Comparison of ENCODE assay signal across 12 cellular contexts in the genomic region with DNA sequence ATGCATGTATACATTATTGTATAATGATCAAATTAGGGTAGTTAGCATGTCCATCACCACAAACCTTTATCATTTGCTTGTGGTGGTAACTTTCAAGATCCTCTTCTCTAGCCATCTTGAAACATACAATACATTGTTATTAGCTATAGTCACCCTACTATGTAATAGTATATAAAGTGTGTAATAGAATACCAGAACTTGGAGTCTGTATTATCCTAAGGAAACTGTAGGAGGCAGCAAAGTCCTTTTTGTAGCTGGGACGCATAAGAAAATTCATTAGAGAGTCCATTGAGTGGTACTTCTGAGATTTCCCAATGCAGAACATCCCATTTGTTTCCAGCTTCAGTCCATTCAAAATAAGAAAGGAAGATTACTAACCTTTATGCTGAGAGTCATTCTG.
A peak's percentile ranks its signal among the peaks of the same experiment; 100 is the strongest.
DNase-seq lines count a peak whose midpoint lies in the region; ATAC-seq and TF ChIP-seq lines count a peak whose summit lies in the region.
"Had no signal": no experiment of that assay in that cellular context is flagged by ENCODE, and none has a peak within 500 bp of the region (broad histone marks: within the 10 kb centered on the region; RNA-seq: fewer than 3 reads in every experiment).

No MANE protein-coding gene starts in this region.

- no peaks in the 10 kb centered on the region for H3K79me2 ChIP-seq in GM23338 (replicated peaks; ENCODE audit: insufficient read depth)

- ATAC-seq in GM23338 (peak; percentile 54; the same call in 2 of the 3 replicates), WTC11 (peak; percentile 83), HG03159 (IDR thresholded peaks at IDR 0.05; ENCODE audit: unreplicated experiment) (no peak)
- ATAC-seq: right cardiac atrium had no signal

- H3F3A ChIP-seq in GM23338 (replicated peaks; ENCODE audit: low read depth), result no peaks in the 10 kb centered on the region

- no peaks in the 10 kb centered on the region for H3K36me3 Mint-ChIP-seq in GM23338 (ENCODE audit: low read depth)
- H3K36me3 Mint-ChIP-seq in WTC11, result no peaks in the 10 kb centered on the region
- H3K36me3 Mint-ChIP-seq: activated naive CD8-positive, alpha-beta T cell treated with anti-CD3 and anti-CD28 coated beads, Interleukin-2, amount 10 ng/mL, durations not matched to agents 7 days and 5 days had no signal

- H3K9me3 Mint-ChIP-seq in GM23338 (no peaks in the 10 kb centered on the region), WTC11 (peaks cover 20% of the 10 kb centered on the region)

- H3K4me1 Mint-ChIP-seq in GM23338 (no peaks in the 10 kb centered on the region; the same call in 2 of the 3 replicates), WTC11 (peaks cover 4% of the 10 kb centered on the region)
- H3K4me1 Mint-ChIP-seq: activated naive CD8-positive, alpha-beta T cell treated with anti-CD3 and anti-CD28 coated beads, Interleukin-2, amount 10 ng/mL, durations not matched to agents 7 days and 5 days had no signal

- DNase-seq in GM23338 (ENCODE audit: low spot score) (peak; percentile 64), NCI-H146 (lab: John Stamatoyannopoulos, UW) (peak; percentile 25), WTC11 (ENCODE audit: low spot score) (no peak), kidney tubule cell (ENCODE audit: low spot score) (peak; percentile 2), GOT3 (lab: John Stamatoyannopoulos, UW) (no peak), nucleus accumbens (lab: John Stamatoyannopoulos, UW) (no peak), esophagus muscularis mucosa (ENCODE audit: extremely low spot score) (no peak)
- DNase-seq: activated CD4-positive, alpha-beta T cell treated with anti-CD3 and anti-CD28 coated beads, Interleukin-2, amount 50 U/mL, for 4 hours; activated naive CD8-positive, alpha-beta T cell treated with anti-CD3 and anti-CD28 coated beads, Interleukin-2, amount 10 ng/mL, durations not matched to agents 7 days and 5 days; right cardiac atrium had no signal

- H3K4me3 ChIP-seq in GM23338, result no peak overlapping the region
- H3K4me3 ChIP-seq in esophagus muscularis mucosa, result no peak overlapping the region
- H3K4me3 ChIP-seq: SJSA1 had no signal

- H3K36me3 ChIP-seq in GM23338 (ENCODE audit: insufficient read depth) (no peaks in the 10 kb centered on the region), esophagus muscularis mucosa (no peaks in the 10 kb centered on the region)
- H3K36me3 ChIP-seq: SJSA1 had no signal

- H3K4me3 Mint-ChIP-seq in GM23338, result no peak overlapping the region
- H3K4me3 Mint-ChIP-seq in WTC11, result no peak overlapping the region
- H3K4me3 Mint-ChIP-seq: activated naive CD8-positive, alpha-beta T cell treated with anti-CD3 and anti-CD28 coated beads, Interleukin-2, amount 10 ng/mL, durations not matched to agents 7 days and 5 days had no signal

- TF ChIP-seq EP300 in esophagus muscularis mucosa (IDR thresholded peaks at IDR 0.05), result no peak

- H3K27me3 ChIP-seq in GM23338 (ENCODE audit: insufficient read depth) (no peaks in the 10 kb centered on the region), esophagus muscularis mucosa (no peaks in the 10 kb centered on the region)
- H3K27me3 ChIP-seq: SJSA1 had no signal

- H3K27me3 Mint-ChIP-seq in GM23338 (ENCODE audit: insufficient read depth, low read depth, poor library complexity), result no peaks in the 10 kb centered on the region
- H3K27me3 Mint-ChIP-seq in WTC11 (ENCODE audit: low read depth), result no peaks in the 10 kb centered on the region
- H3K27me3 Mint-ChIP-seq: activated naive CD8-positive, alpha-beta T cell treated with anti-CD3 and anti-CD28 coated beads, Interleukin-2, amount 10 ng/mL, durations not matched to agents 7 days and 5 days had no signal

- TF ChIP-seq POLR2A in esophagus muscularis mucosa (IDR thresholded peaks at IDR 0.05; ENCODE audit: low read depth), result no peak

- no peak overlapping the region for H2AFZ ChIP-seq in GM23338

- H4K20me1 ChIP-seq in GM23338 (replicated peaks; ENCODE audit: insufficient read depth), result no peaks in the 10 kb centered on the region

- H3K9me2 ChIP-seq in GM23338 (ENCODE audit: insufficient read depth), result no peaks in the 10 kb centered on the region

- H3K4me1 ChIP-seq in GM23338 (ENCODE audit: insufficient read depth) (no peaks in the 10 kb centered on the region), esophagus muscularis mucosa (no peaks in the 10 kb centered on the region)
- H3K4me1 ChIP-seq: SJSA1 had no signal

- CTCF ChIA-PET in WTC11 (lab: Charles Lee), result interaction anchor here (0.6 to 3.6 kb wide), 10 partner anchors 17 to 892 kb away, joined by 3 to 33 read pairs (median 3); a partner anchor contains a TSS

- H3K27ac ChIP-seq in GM23338 (ENCODE audit: low read depth) (no peak overlapping the region), esophagus muscularis mucosa (replicated peaks in 1 of 4) (no peak overlapping the region)
- H3K27ac ChIP-seq: SJSA1 had no signal

- no peak overlapping the region for H3K4me2 ChIP-seq in GM23338

- 16% methylated on average over 1 of the region's 1 CpG for WGBS in esophagus muscularis mucosa

- H3K9me3 ChIP-seq in esophagus muscularis mucosa, result no peaks in the 10 kb centered on the region
- H3K9me3 ChIP-seq: SJSA1 had no signal

- H3K27ac Mint-ChIP-seq in GM23338, result no peak overlapping the region
- no peak overlapping the region for H3K27ac Mint-ChIP-seq in WTC11
- H3K27ac Mint-ChIP-seq: activated naive CD8-positive, alpha-beta T cell treated with anti-CD3 and anti-CD28 coated beads, Interleukin-2, amount 10 ng/mL, durations not matched to agents 7 days and 5 days had no signal

- peak; percentile 62 to 85 for TF ChIP-seq CTCF in GM23338 (conservative IDR thresholded peaks at IDR 0.05; ENCODE audit: low read depth in 2 of 2)
- TF ChIP-seq CTCF in WTC11 (IDR thresholded peaks at IDR 0.05), result no peak
- no peak for TF ChIP-seq CTCF in esophagus muscularis mucosa (IDR thresholded peaks at IDR 0.05)

- intact Hi-C loops in esophagus muscularis mucosa (cut with DNase I), result no loop called here

- POLR2A ChIA-PET in WTC11 (lab: Charles Lee), result no interaction called here

TF ChIP-seq in GM23338, 12 proteins besides CTCF, POLR2A, EP300 and RAD21 (continues in another document):
- TF ChIP-seq JUNB (IDR thresholded peaks at IDR 0.05; ENCODE audit: unreplicated experiment) (no peak), CREB1 (CRISPR knock-in tag; IDR thresholded peaks at IDR 0.05; ENCODE audit: low read depth) (no peak), POLR2AphosphoS5 (IDR thresholded peaks at IDR 0.05; ENCODE audit: low read depth) (no peak), EZH2phosphoT487 (IDR thresholded peaks at IDR 0.05; ENCODE audit: unreplicated experiment) (no peak), ZNF331 (CRISPR knock-in tag; IDR thresholded peaks at IDR 0.05; ENCODE audit: low read depth) (no peak), NANOG (IDR thresholded peaks at IDR 0.05; ENCODE audit: borderline replicate concordance) (no peak), STAT1 (IDR thresholded peaks at IDR 0.05; ENCODE audit: unreplicated experiment) (no peak), ZNF114 (CRISPR knock-in tag; IDR thresholded peaks at IDR 0.05) (no peak), EZH2 (IDR thresholded peaks at IDR 0.05; ENCODE audit: low read depth, unreplicated experiment) (no peak)

TF ChIP-seq in WTC11, 78 proteins besides CTCF, POLR2A, EP300 and RAD21:
- no peak for TF ChIP-seq JUN (CRISPR knock-in tag; IDR thresholded peaks at IDR 0.05)

Comparison
In these comparisons a context has a peak if more than half of its experiments do, and no peak if none do; other contexts are left out.
1. DNase-seq: peak in GM23338 (single experiment), NCI-H146 (single experiment) and kidney tubule cell (single experiment); none in WTC11 (single experiment), GOT3 (single experiment), nucleus accumbens (0 of 56) and esophagus muscularis mucosa (single experiment).
2. CTCF ChIP-seq: peak in GM23338 (2 of 2); none in WTC11 (single experiment) and esophagus muscularis mucosa (0 of 3).